In the genomic region with DNA sequence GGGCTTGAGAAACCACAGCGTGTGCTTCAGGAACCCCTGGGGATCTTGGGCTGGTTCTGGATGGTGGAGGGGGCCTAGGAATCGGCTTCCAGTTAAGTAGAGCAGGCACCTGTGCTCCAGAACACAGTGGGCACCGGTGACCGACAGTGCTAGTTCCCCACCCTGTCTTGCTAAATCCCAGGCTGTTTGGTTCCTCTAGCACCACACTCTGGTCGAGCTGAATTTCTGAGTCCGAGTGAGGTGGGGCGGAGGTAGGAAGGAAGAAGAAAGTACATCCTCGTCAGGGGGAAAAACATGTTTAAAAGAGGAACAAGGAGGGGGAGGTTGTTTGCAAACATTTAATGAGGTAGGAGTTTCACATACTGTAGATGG, we compare ENCODE assay signal across 1 cellular context.
TF ChIP-seq lines count a peak whose summit lies in the region.

No MANE protein-coding gene starts in this region.

TF ChIP-seq in SK-N-SH, 30 proteins besides CTCF, POLR2A, EP300 and RAD21 (continued from another document):
- TF ChIP-seq REST (IDR thresholded peaks at IDR 0.05; ENCODE audit: low read depth, low read length) (no peak), NRF1 (IDR thresholded peaks at IDR 0.05; ENCODE audit: low read depth, low read length) (no peak), IRF3 (IDR thresholded peaks at IDR 0.05; ENCODE audit: low read depth, low read length) (no peak), SIN3A (IDR thresholded peaks at IDR 0.05; ENCODE audit: borderline replicate concordance, low read depth, low read length) (no peak), NFIC (IDR thresholded peaks at IDR 0.05; ENCODE audit: borderline replicate concordance) (no peak), CHD2 (IDR thresholded peaks at IDR 0.05; ENCODE audit: low read length, partially characterized antibody) (no peak), GATA2 (CRISPR knock-in tag; IDR thresholded peaks at IDR 0.05) (no peak), EZH2phosphoT487 (IDR thresholded peaks at IDR 0.05; ENCODE audit: borderline replicate concordance, low read depth) (no peak), YY1 (IDR thresholded peaks at IDR 0.05; ENCODE audit: low read depth) (no peak), FOSL2 (IDR thresholded peaks at IDR 0.05; ENCODE audit: borderline replicate concordance, low read depth) (no peak)
- TF ChIP-seq, protein P1, sequence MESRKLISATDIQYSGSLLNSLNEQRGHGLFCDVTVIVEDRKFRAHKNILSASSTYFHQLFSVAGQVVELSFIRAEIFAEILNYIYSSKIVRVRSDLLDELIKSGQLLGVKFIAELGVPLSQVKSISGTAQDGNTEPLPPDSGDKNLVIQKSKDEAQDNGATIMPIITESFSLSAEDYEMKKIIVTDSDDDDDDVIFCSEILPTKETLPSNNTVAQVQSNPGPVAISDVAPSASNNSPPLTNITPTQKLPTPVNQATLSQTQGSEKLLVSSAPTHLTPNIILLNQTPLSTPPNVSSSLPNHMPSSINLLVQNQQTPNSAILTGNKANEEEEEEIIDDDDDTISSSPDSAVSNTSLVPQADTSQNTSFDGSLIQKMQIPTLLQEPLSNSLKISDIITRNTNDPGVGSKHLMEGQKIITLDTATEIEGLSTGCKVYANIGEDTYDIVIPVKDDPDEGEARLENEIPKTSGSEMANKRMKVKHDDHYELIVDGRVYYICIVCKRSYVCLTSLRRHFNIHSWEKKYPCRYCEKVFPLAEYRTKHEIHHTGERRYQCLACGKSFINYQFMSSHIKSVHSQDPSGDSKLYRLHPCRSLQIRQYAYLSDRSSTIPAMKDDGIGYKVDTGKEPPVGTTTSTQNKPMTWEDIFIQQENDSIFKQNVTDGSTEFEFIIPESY (IDR thresholded peaks at IDR 0.05; ENCODE audit: borderline replicate concordance, low read depth): no peak
- TF ChIP-seq, protein P2, sequence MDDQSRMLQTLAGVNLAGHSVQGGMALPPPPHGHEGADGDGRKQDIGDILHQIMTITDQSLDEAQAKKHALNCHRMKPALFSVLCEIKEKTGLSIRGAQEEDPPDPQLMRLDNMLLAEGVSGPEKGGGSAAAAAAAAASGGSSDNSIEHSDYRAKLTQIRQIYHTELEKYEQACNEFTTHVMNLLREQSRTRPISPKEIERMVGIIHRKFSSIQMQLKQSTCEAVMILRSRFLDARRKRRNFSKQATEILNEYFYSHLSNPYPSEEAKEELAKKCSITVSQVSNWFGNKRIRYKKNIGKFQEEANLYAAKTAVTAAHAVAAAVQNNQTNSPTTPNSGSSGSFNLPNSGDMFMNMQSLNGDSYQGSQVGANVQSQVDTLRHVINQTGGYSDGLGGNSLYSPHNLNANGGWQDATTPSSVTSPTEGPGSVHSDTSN (IDR thresholded peaks at IDR 0.05): no peak
- TF ChIP-seq, protein P3, sequence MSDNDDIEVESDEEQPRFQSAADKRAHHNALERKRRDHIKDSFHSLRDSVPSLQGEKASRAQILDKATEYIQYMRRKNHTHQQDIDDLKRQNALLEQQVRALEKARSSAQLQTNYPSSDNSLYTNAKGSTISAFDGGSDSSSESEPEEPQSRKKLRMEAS (IDR thresholded peaks at IDR 0.05; ENCODE audit: low read depth): no peak
TF ChIP-seq in SK-N-SH: peak in this region for 0.
